7 cellular contexts compared by ENCODE assay signal in genomic region chr10:46987233-46987930, GRCh38.
A peak's percentile ranks its signal among the peaks of the same experiment; 100 is the strongest.
DNase-seq lines count a peak whose midpoint lies in the region; ATAC-seq and TF ChIP-seq lines count a peak whose summit lies in the region.
"Not testable (repeated sequence)": the region's sequence is repeated elsewhere in the genome, so short reads cannot be mapped to it uniquely, and the experiment has no call there.

No MANE protein-coding gene starts in this region.

- H3K27ac Mint-ChIP-seq in natural killer cell, result not testable (repeated sequence)

- WGBS in gastroesophageal sphincter (ENCODE audit: low coverage in 1 of 2), 2 donors, result no CpG with 5 or more reads among the region's 10 CpGs

- H3K9me3 ChIP-seq in gastroesophageal sphincter, result not testable (repeated sequence)

- not testable (repeated sequence) for H3K36me3 Mint-ChIP-seq in natural killer cell

- not testable (repeated sequence) for H3K27ac ChIP-seq in gastroesophageal sphincter

- H3K27me3 Mint-ChIP-seq in natural killer cell (ENCODE audit: low read depth in 2 of 2), result not testable (repeated sequence)

- intact Hi-C loops in natural killer cell (cut with micrococcal nuclease), result not testable (repeated sequence)

- not testable (repeated sequence) for H3K9me3 Mint-ChIP-seq in natural killer cell

- H3K4me1 ChIP-seq in gastroesophageal sphincter, result not testable (repeated sequence)

- not testable (repeated sequence) for TF ChIP-seq CTCF in gastroesophageal sphincter (IDR thresholded peaks at IDR 0.05); natural killer cell (IDR thresholded peaks at IDR 0.05)

- H3K4me1 Mint-ChIP-seq in natural killer cell, result not testable (repeated sequence)

- not testable (repeated sequence) for H3K4me3 ChIP-seq in gastroesophageal sphincter

- not testable (repeated sequence) for TF ChIP-seq POLR2A in gastroesophageal sphincter (IDR thresholded peaks at IDR 0.05)

- peak; percentile 85 for ATAC-seq in GM18909 (IDR thresholded peaks at IDR 0.05; ENCODE audit: poor library complexity, unreplicated experiment)
- peak; percentile 67 for ATAC-seq in GM21717 (IDR thresholded peaks at IDR 0.05; ENCODE audit: unreplicated experiment)
- peak; percentile 95 for ATAC-seq in HG02981 (IDR thresholded peaks at IDR 0.05; ENCODE audit: unreplicated experiment)
- peak; percentile 93 for ATAC-seq in HG03442 (IDR thresholded peaks at IDR 0.05; ENCODE audit: unreplicated experiment)
- ATAC-seq in activated CD4-positive, CD25-positive, alpha-beta regulatory T cell treated with anti-CD3 and anti-CD28 coated beads, Interleukin-2, amount 50 U/mL, for 24 hours, result peak; percentile 59 to 60
- peak; percentile 73 for ATAC-seq in gastroesophageal sphincter
- peak in 2 of 3 donors; percentile 58 to 61 for ATAC-seq in natural killer cell

- TF ChIP-seq EP300 in gastroesophageal sphincter (IDR thresholded peaks at IDR 0.05), result not testable (repeated sequence)

- DNase-seq in natural killer cell, result not testable (repeated sequence)

- H3K4me3 Mint-ChIP-seq in natural killer cell, result not testable (repeated sequence)

- not testable (repeated sequence) for H3K27me3 ChIP-seq in gastroesophageal sphincter

- H3K36me3 ChIP-seq in gastroesophageal sphincter, result not testable (repeated sequence)
